In genomic region chr9:374726-375125, GRCh38 we compare ENCODE assay signal across 14 cellular contexts.
"Had no signal": no experiment of that assay in that cellular context is flagged by ENCODE, and none has a peak within 500 bp of the region (broad histone marks: within the 10 kb centered on the region; RNA-seq: fewer than 3 reads in every experiment).

No MANE protein-coding gene starts in this region.

- H3K36me3 ChIP-seq: uterus had no signal

- H3K4me3 Mint-ChIP-seq: endodermal cell, naive B cell had no signal

- H3K27ac Mint-ChIP-seq: endodermal cell had no signal

- H3K4me1 ChIP-seq: uterus had no signal

- ATAC-seq: sciatic nerve had no signal

- DNase-seq: effector CD4-positive, alpha-beta T cell; endodermal cell; foreskin melanocyte; head of caudate nucleus; naive B cell; small intestine; stimulated activated CD4-positive, alpha-beta T cell treated with anti-CD3 and anti-CD28 coated beads, Interleukin-12 subunit alpha, Interleukin-12 subunit beta, amount 100 ng/mL, for 4 hours; stimulated activated naive CD4-positive, alpha-beta T cell treated with Interleukin-2 at 50 U/mL for 16 hours; upper lobe of left lung; uterus had no signal

- H3K9me3 Mint-ChIP-seq: endodermal cell, naive B cell had no signal

- H3K27me3 ChIP-seq: hepatocyte, neutrophil, upper lobe of left lung, uterus had no signal

- H3K9me3 ChIP-seq: upper lobe of left lung, uterus had no signal

- H3K4me1 Mint-ChIP-seq: naive B cell had no signal

- H3K4me3 ChIP-seq: coronary artery, hepatocyte, upper lobe of left lung, uterus had no signal

- H3K27me3 Mint-ChIP-seq: naive B cell had no signal
